ENCODE assay signal across 16 cellular contexts in the genomic region with DNA sequence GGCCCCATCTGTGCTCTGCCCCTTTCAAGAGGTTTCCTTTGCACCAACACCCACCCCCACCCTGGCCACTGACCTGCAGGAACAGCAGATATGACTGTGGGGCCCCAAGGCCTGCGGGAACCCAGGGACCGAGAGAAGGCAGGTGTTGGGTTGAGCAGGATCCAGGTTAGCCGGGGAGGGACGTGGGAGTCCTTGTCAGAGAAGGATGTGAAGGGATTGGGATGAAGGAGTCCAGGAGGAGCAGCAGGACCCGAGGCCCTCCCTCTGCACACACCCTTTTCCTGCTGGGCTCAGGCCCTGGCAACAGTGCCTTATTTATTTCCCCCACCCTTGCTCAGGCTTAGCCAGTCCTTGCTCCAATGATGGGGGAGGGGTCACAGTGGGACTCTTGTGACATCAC.
DNase-seq lines count a peak whose midpoint lies in the region; ATAC-seq and TF ChIP-seq lines count a peak whose summit lies in the region.
"Had no signal": no experiment of that assay in that cellular context is flagged by ENCODE, and none has a peak within 500 bp of the region (broad histone marks: within the 10 kb centered on the region; RNA-seq: fewer than 3 reads in every experiment).

No MANE protein-coding gene starts in this region.

- H3K4me2 ChIP-seq in GM23338 (no peak overlapping the region), Karpas-422 (ENCODE audit: low read depth, low read length, poor library complexity, severe bottlenecking) (no peak overlapping the region)
- H3K4me2 ChIP-seq: A549; BLaER1 treated with 17β-estradiol and CSF1 and Interleukin-3, amounts not matched to agents 10 nM and 100 nM had no signal

- H3K27me3 ChIP-seq in GM23338 (ENCODE audit: insufficient read depth) (no peaks in the 10 kb centered on the region), foreskin keratinocyte (peaks cover 10% of the 10 kb centered on the region), Karpas-422 (ENCODE audit: low read length) (no peaks in the 10 kb centered on the region)
- H3K27me3 ChIP-seq: BLaER1 treated with 17β-estradiol and CSF1 and Interleukin-3, amounts not matched to agents 10 nM and 100 nM had no signal

- no peak overlapping the region for H3K9ac ChIP-seq in Karpas-422 (ENCODE audit: low read length)
- H3K9ac ChIP-seq: BLaER1 treated with 17β-estradiol and CSF1 and Interleukin-3, amounts not matched to agents 10 nM and 100 nM had no signal

- H3K9me3 ChIP-seq in Karpas-422 (ENCODE audit: low read length), result no peaks in the 10 kb centered on the region
- H3K9me3 ChIP-seq: A549; BLaER1 treated with 17β-estradiol and CSF1 and Interleukin-3, amounts not matched to agents 10 nM and 100 nM had no signal

- H3K4me1 ChIP-seq in GM23338 (ENCODE audit: insufficient read depth) (no peaks in the 10 kb centered on the region), foreskin keratinocyte (no peaks in the 10 kb centered on the region), Karpas-422 (ENCODE audit: low read length) (no peaks in the 10 kb centered on the region)

- no peaks in the 10 kb centered on the region for H3K9me3 Mint-ChIP-seq in GM23338
- H3K9me3 Mint-ChIP-seq: CD4-positive, alpha-beta T cell; CD8-positive, alpha-beta T cell had no signal

- no peak overlapping the region for H3K4me3 Mint-ChIP-seq in GM23338
- H3K4me3 Mint-ChIP-seq: B cell; CD4-positive, alpha-beta T cell; CD8-positive, alpha-beta T cell had no signal

- no peak overlapping the region for H3K27ac Mint-ChIP-seq in GM23338
- H3K27ac Mint-ChIP-seq: B cell; CD4-positive, alpha-beta T cell; CD8-positive, alpha-beta T cell had no signal

- H3K36me3 ChIP-seq in GM23338 (ENCODE audit: insufficient read depth), result no peaks in the 10 kb centered on the region
- H3K36me3 ChIP-seq in Karpas-422 (ENCODE audit: insufficient read depth, low read length), result no peaks in the 10 kb centered on the region
- H3K36me3 ChIP-seq: BLaER1 treated with 17β-estradiol and CSF1 and Interleukin-3, amounts not matched to agents 10 nM and 100 nM had no signal

- H3F3A ChIP-seq in GM23338 (replicated peaks; ENCODE audit: low read depth), result no peaks in the 10 kb centered on the region

- no peaks in the 10 kb centered on the region for H3K9me2 ChIP-seq in GM23338 (ENCODE audit: insufficient read depth)
- H3K9me2 ChIP-seq in Karpas-422 (replicated peaks; ENCODE audit: insufficient read depth, low read length), result no peaks in the 10 kb centered on the region

- no peaks in the 10 kb centered on the region for H3K36me3 Mint-ChIP-seq in GM23338 (ENCODE audit: low read depth)
- H3K36me3 Mint-ChIP-seq: CD8-positive, alpha-beta T cell had no signal

- H2AFZ ChIP-seq in GM23338 (no peak overlapping the region), Karpas-422 (ENCODE audit: low read length) (no peak overlapping the region)

- no peak for TF ChIP-seq CTCF in GM23338 (conservative IDR thresholded peaks at IDR 0.05; ENCODE audit: low read depth in 2 of 2)
- no peak for TF ChIP-seq CTCF in foreskin keratinocyte (conservative IDR thresholded peaks at IDR 0.05)

- peaks cover 4% of the 10 kb centered on the region; the same call in 2 of the 3 replicates for H3K4me1 Mint-ChIP-seq in GM23338
- H3K4me1 Mint-ChIP-seq: B cell had no signal

- peaks cover 4% of the 10 kb centered on the region for H3K27me3 Mint-ChIP-seq in GM23338 (ENCODE audit: insufficient read depth, low read depth, poor library complexity)
- H3K27me3 Mint-ChIP-seq: B cell had no signal

- H3K79me2 ChIP-seq in GM23338 (replicated peaks; ENCODE audit: insufficient read depth) (no peaks in the 10 kb centered on the region), Karpas-422 (ENCODE audit: low read length) (no peaks in the 10 kb centered on the region)

- H3K4me3 ChIP-seq in GM23338 (no peak overlapping the region), Karpas-422 (ENCODE audit: low read length) (no peak overlapping the region)
- H3K4me3 ChIP-seq: A549; BLaER1 treated with 17β-estradiol and CSF1 and Interleukin-3, amounts not matched to agents 10 nM and 100 nM had no signal

- ATAC-seq in GM23338 (peak; percentile 20; the same call in 2 of the 3 replicates), foreskin keratinocyte (peak; percentile 9)
- ATAC-seq: A549; CD8-positive, alpha-beta T cell had no signal

- H3K27ac ChIP-seq in GM23338 (ENCODE audit: low read depth), result no peak overlapping the region
- no peak overlapping the region for H3K27ac ChIP-seq in foreskin keratinocyte
- no peak overlapping the region for H3K27ac ChIP-seq in Karpas-422 (ENCODE audit: low read length)
- H3K27ac ChIP-seq: 22Rv1; A549; BLaER1 treated with 17β-estradiol and CSF1 and Interleukin-3, amounts not matched to agents 10 nM and 100 nM; C4-2B had no signal

- intact Hi-C loops in posterior vena cava (cut with DNase I), result no loop called here

- H4K20me1 ChIP-seq in GM23338 (replicated peaks; ENCODE audit: insufficient read depth) (no peaks in the 10 kb centered on the region), Karpas-422 (ENCODE audit: insufficient read depth, low read depth, low read length) (no peaks in the 10 kb centered on the region)

- DNase-seq in GM23338 (ENCODE audit: low spot score) (no peak), foreskin keratinocyte (no peak), posterior vena cava (ENCODE audit: low spot score) (peak; percentile 48), NCI-H82 (lab: John Stamatoyannopoulos, UW) (no peak), Karpas-422 (no peak)
- DNase-seq: AML-193; Calu3; CD4-positive, alpha-beta T cell; CD8-positive, alpha-beta T cell; DMS79 treated with DMSO at 0.1 percent for 48 hours; GF-D8 had no signal

TF ChIP-seq in GM23338, 12 proteins besides CTCF, POLR2A, EP300 and RAD21 (continues in another document):
- no peak for TF ChIP-seq JUNB (IDR thresholded peaks at IDR 0.05; ENCODE audit: unreplicated experiment)
- TF ChIP-seq, protein P1, sequence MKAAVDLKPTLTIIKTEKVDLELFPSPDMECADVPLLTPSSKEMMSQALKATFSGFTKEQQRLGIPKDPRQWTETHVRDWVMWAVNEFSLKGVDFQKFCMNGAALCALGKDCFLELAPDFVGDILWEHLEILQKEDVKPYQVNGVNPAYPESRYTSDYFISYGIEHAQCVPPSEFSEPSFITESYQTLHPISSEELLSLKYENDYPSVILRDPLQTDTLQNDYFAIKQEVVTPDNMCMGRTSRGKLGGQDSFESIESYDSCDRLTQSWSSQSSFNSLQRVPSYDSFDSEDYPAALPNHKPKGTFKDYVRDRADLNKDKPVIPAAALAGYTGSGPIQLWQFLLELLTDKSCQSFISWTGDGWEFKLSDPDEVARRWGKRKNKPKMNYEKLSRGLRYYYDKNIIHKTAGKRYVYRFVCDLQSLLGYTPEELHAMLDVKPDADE (IDR thresholded peaks at IDR 0.05), result no peak
- no peak for TF ChIP-seq EZH2 (IDR thresholded peaks at IDR 0.05; ENCODE audit: low read depth, unreplicated experiment)
- TF ChIP-seq, protein P2, sequence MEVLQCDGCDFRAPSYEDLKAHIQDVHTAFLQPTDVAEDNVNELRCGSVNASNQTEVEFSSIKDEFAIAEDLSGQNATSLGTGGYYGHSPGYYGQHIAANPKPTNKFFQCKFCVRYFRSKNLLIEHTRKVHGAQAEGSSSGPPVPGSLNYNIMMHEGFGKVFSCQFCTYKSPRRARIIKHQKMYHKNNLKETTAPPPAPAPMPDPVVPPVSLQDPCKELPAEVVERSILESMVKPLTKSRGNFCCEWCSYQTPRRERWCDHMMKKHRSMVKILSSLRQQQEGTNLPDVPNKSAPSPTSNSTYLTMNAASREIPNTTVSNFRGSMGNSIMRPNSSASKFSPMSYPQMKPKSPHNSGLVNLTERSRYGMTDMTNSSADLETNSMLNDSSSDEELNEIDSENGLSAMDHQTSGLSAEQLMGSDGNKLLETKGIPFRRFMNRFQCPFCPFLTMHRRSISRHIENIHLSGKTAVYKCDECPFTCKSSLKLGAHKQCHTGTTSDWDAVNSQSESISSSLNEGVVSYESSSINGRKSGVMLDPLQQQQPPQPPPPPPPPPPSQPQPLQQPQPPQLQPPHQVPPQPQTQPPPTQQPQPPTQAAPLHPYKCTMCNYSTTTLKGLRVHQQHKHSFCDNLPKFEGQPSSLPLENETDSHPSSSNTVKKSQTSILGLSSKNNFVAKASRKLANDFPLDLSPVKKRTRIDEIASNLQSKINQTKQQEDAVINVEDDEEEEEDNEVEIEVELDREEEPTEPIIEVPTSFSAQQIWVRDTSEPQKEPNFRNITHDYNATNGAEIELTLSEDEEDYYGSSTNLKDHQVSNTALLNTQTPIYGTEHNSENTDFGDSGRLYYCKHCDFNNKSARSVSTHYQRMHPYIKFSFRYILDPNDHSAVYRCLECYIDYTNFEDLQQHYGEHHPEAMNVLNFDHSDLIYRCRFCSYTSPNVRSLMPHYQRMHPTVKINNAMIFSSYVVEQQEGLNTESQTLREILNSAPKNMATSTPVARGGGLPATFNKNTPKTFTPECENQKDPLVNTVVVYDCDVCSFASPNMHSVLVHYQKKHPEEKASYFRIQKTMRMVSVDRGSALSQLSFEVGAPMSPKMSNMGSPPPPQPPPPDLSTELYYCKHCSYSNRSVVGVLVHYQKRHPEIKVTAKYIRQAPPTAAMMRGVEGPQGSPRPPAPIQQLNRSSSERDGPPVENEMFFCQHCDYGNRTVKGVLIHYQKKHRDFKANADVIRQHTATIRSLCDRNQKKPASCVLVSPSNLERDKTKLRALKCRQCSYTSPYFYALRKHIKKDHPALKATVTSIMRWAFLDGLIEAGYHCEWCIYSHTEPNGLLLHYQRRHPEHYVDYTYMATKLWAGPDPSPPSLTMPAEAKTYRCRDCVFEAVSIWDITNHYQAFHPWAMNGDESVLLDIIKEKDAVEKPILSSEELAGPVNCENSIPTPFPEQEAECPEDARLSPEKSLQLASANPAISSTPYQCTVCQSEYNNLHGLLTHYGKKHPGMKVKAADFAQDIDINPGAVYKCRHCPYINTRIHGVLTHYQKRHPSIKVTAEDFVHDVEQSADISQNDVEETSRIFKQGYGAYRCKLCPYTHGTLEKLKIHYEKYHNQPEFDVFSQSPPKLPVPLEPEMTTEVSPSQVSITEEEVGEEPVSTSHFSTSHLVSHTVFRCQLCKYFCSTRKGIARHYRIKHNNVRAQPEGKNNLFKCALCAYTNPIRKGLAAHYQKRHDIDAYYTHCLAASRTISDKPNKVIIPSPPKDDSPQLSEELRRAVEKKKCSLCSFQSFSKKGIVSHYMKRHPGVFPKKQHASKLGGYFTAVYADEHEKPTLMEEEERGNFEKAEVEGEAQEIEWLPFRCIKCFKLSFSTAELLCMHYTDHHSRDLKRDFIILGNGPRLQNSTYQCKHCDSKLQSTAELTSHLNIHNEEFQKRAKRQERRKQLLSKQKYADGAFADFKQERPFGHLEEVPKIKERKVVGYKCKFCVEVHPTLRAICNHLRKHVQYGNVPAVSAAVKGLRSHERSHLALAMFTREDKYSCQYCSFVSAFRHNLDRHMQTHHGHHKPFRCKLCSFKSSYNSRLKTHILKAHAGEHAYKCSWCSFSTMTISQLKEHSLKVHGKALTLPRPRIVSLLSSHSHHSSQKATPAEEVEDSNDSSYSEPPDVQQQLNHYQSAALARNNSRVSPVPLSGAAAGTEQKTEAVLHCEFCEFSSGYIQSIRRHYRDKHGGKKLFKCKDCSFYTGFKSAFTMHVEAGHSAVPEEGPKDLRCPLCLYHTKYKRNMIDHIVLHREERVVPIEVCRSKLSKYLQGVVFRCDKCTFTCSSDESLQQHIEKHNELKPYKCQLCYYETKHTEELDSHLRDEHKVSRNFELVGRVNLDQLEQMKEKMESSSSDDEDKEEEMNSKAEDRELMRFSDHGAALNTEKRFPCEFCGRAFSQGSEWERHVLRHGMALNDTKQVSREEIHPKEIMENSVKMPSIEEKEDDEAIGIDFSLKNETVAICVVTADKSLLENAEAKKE (CRISPR knock-in tag; IDR thresholded peaks at IDR 0.05), result no peak
